Comparison of ENCODE assay signal across 8 cellular contexts in the genomic region with DNA sequence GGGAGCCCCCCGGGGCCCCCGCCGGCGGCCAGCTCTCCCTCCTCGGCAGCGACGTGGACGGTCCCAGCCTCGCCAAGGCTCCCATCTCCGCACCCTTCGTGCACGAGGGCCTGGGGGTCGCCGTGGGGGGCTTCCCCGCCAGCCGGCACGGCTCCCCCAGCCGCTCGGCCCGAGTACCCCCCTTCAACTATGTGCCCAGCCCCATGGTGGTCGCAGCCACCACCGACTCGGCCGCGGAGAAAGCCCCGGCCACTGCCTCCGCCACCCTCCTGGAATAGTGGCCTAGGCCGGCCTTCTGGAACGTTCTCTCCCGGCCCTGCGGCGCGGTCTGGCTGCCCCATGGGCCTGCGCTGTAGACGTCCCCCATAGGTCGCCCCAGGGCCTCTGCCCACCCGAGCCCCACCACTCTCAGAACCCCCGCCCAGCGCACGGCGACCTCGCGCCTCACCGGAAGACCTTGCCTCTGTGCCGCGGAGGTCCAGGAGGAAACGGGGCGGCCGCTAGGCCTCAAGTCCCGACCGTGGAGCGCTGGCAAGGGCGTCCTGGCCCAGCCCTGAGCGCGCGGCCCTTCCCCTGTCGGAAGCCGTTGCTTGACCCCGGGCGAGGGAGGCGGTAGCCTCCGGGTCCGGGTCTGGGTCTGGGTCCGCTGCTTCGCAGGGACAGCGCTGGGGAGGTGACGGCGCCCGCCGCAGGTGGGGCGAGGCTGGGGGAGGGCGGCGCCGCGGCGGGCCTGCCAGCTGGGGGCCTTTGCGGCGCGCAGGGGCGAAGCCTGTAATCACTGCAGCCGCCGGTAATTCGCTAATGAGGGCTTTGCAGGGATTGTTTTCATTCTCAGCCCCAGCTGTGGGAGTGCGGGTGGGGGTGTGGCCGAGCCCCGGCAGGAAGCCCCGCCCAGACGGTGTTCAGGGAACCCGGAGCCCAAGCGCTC. TPM values are rescaled to one million over a fixed set of nuclear protein-coding genes. Genes with fewer than 3 reads are reported as not detected.
DNase-seq lines count a peak whose midpoint lies in the region; ATAC-seq and TF ChIP-seq lines count a peak whose summit lies in the region.

No MANE protein-coding gene starts in this region.

- H3K27me3 Mint-ChIP-seq in activated T-cell treated with anti-CD3 and anti-CD28 coated beads, Interleukin-2, amount 50 U/mL, for 72 hours (ENCODE audit: low read depth), result peaks cover 6% of the 10 kb centered on the region

- peak; percentile 48 to 60 for ATAC-seq in activated T-cell treated with anti-CD3 and anti-CD28 coated beads, Interleukin-2, amount 50 U/mL, for 72 hours (replicated peaks in 1 of 2)
- ATAC-seq in GM19328 (IDR thresholded peaks at IDR 0.05; ENCODE audit: unreplicated experiment), result no peak
- no peak for ATAC-seq in GM18868 (IDR thresholded peaks at IDR 0.05; ENCODE audit: unreplicated experiment)

- H3K4me3 ChIP-seq in skeletal muscle cell (ENCODE audit: low read depth, low read length), result peak overlapping the region; percentile 32

- H3K4me3 Mint-ChIP-seq in activated T-cell treated with anti-CD3 and anti-CD28 coated beads, Interleukin-2, amount 50 U/mL, for 72 hours, result peak overlapping the region; percentile 80 to 82

- TF ChIP-seq CTCF in GM10248 (IDR thresholded peaks at IDR 0.05; ENCODE audit: control extremely low read depth, extremely low read depth, low read depth, missing control alignments), result no peak

- H3K27ac Mint-ChIP-seq in activated T-cell treated with anti-CD3 and anti-CD28 coated beads, Interleukin-2, amount 50 U/mL, for 72 hours, result no peak overlapping the region

- peak; percentile 74 for DNase-seq in GM10248 (ENCODE audit: extremely low spot score)
- peak; percentile 96 for DNase-seq in NCI-H69 (lab: John Stamatoyannopoulos, UW)
- peak; percentile 71 to 74 for DNase-seq in activated T-cell treated with anti-CD3 and anti-CD28 coated beads, Interleukin-2, amount 50 U/mL, for 72 hours
- DNase-seq in glomerular visceral epithelial cell (ENCODE audit: extremely low spot score), result peak; percentile 54
- DNase-seq in skeletal muscle cell (ENCODE audit: low read depth), result no peak
- no peak for DNase-seq in SW 1271 (lab: John Stamatoyannopoulos, UW)

- POLR2A ChIA-PET in GM10248 (lab: Yijun Ruan, JAX), result no interaction called here

- CTCF ChIA-PET in GM10248 (lab: Yijun Ruan, JAX), result no interaction called here

- peaks cover 4% of the 10 kb centered on the region for H3K4me1 Mint-ChIP-seq in activated T-cell treated with anti-CD3 and anti-CD28 coated beads, Interleukin-2, amount 50 U/mL, for 72 hours (ENCODE audit: low read depth)

- H3K36me3 Mint-ChIP-seq in activated T-cell treated with anti-CD3 and anti-CD28 coated beads, Interleukin-2, amount 50 U/mL, for 72 hours (ENCODE audit: insufficient read depth in 2 of 2), result no peaks in the 10 kb centered on the region

- H3K9me3 Mint-ChIP-seq in activated T-cell treated with anti-CD3 and anti-CD28 coated beads, Interleukin-2, amount 50 U/mL, for 72 hours, result no peaks in the 10 kb centered on the region

RNA-seq across cellular contexts. Expression of gene C19orf25, which starts 8.8 kb away (rescaled TPM):
- total RNA-seq in activated T-cell treated with anti-CD3 and anti-CD28 coated beads, Interleukin-2, amount 50 U/mL, for 72 hours, result 10 to 100 TPM; 28.1 to 31.7 TPM

RNA-seq across cellular contexts. Expression of gene PCSK4, which starts 19.9 kb away (rescaled TPM):
- total RNA-seq in activated T-cell treated with anti-CD3 and anti-CD28 coated beads, Interleukin-2, amount 50 U/mL, for 72 hours, result 10 to 100 TPM; 13.3 to 16.6 TPM

RNA-seq across cellular contexts. Expression of gene APC2, which starts 20.3 kb away (rescaled TPM):
- total RNA-seq in activated T-cell treated with anti-CD3 and anti-CD28 coated beads, Interleukin-2, amount 50 U/mL, for 72 hours, result under 1 TPM; 0.02 to 0.14 TPM

RNA-seq across cellular contexts. Expression of gene REEP6, which starts 20.8 kb away (rescaled TPM):
- 1 to 10 TPM; 1.7 to 3.8 TPM for total RNA-seq in activated T-cell treated with anti-CD3 and anti-CD28 coated beads, Interleukin-2, amount 50 U/mL, for 72 hours

RNA-seq across cellular contexts. Expression of gene RPS15, which starts 32.0 kb away (rescaled TPM):
- 1,000 to 10,000 TPM; 1,293 to 1,490 TPM for total RNA-seq in activated T-cell treated with anti-CD3 and anti-CD28 coated beads, Interleukin-2, amount 50 U/mL, for 72 hours

Comparison
In these comparisons a context has a peak if more than half of its experiments do, and no peak if none do; other contexts are left out.
1. DNase-seq: peak in GM10248 (single experiment), NCI-H69 (single experiment), activated T-cell treated with anti-CD3 and anti-CD28 coated beads, Interleukin-2, amount 50 U/mL, for 72 hours (2 of 2) and glomerular visceral epithelial cell (single experiment); none in skeletal muscle cell (single experiment) and SW 1271 (0 of 2).
2. ATAC-seq: peak in activated T-cell treated with anti-CD3 and anti-CD28 coated beads, Interleukin-2, amount 50 U/mL, for 72 hours (2 of 2); none in GM19328 (single experiment) and GM18868 (single experiment).